In the genomic region with DNA sequence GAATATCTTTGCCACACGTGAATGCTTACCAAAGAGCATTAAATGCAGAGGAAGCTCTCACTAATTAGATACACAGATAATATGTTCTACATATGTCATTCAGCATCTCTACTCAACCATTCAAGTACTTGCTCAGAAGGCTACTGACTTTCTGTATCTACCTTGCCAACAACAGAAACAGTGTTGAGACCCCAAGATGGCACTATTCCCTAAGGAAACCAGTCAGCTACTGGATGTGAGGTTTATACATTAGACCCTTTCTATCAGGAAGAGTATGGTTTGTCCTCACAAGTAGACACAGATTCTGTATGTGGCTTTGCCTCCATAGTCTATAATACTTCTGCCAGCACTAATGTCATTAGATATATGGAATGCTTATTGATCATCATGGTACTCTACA, we compare ENCODE assay signal across 15 cellular contexts.
DNase-seq lines count a peak whose midpoint lies in the region; ATAC-seq and TF ChIP-seq lines count a peak whose summit lies in the region.
"Had no signal": no experiment of that assay in that cellular context is flagged by ENCODE, and none has a peak within 500 bp of the region (broad histone marks: within the 10 kb centered on the region; RNA-seq: fewer than 3 reads in every experiment).

No MANE protein-coding gene starts in this region.

- no peaks in the 10 kb centered on the region for H3K4me1 ChIP-seq in breast epithelium
- H3K4me1 ChIP-seq: esophagus squamous epithelium had no signal

- no peaks in the 10 kb centered on the region for H3K4me1 Mint-ChIP-seq in MCF 10A (ENCODE audit: insufficient read depth, unreplicated experiment)

- no peaks in the 10 kb centered on the region for H3K27me3 Mint-ChIP-seq in MCF 10A (ENCODE audit: insufficient read depth, unreplicated experiment)

- peak; percentile 19 for TF ChIP-seq CTCF in MCF 10A (IDR thresholded peaks at IDR 0.05; ENCODE audit: unreplicated experiment)
- TF ChIP-seq CTCF in breast epithelium (IDR thresholded peaks at IDR 0.05) = no peak
- no peak for TF ChIP-seq CTCF in epithelial cell of esophagus (IDR thresholded peaks at IDR 0.05; ENCODE audit: insufficient read depth, low read depth, low read length, missing control alignments)

- H3K27ac ChIP-seq in breast epithelium = no peak overlapping the region
- H3K27ac ChIP-seq: esophagus squamous epithelium had no signal

- no peak overlapping the region for H3K27ac Mint-ChIP-seq in MCF 10A (ENCODE audit: low read depth, unreplicated experiment)
- H3K27ac Mint-ChIP-seq: HFFc6 had no signal

- no peak for ATAC-seq in GM21723 (IDR thresholded peaks at IDR 0.05; ENCODE audit: unreplicated experiment)
- no peak for ATAC-seq in HG02678 (IDR thresholded peaks at IDR 0.05; ENCODE audit: unreplicated experiment)
- ATAC-seq: left colon, Panc1 had no signal

- H3K4me3 ChIP-seq in breast epithelium (no peak overlapping the region), epithelial cell of esophagus (ENCODE audit: low read length) (no peak overlapping the region)
- H3K4me3 ChIP-seq: esophagus squamous epithelium had no signal

- DNase-seq in MCF 10A (ENCODE audit: unreplicated experiment) (peak; percentile 33), breast epithelium (ENCODE audit: low spot score in 2 of 2) (no peak), NCI-H69 (lab: John Stamatoyannopoulos, UW) (peak; percentile 15), epithelial cell of esophagus (ENCODE audit: low read depth) (peak; percentile 26), smooth muscle cell of the brain vasculature (ENCODE audit: low read depth, low spot score) (peak; percentile 31), occipital lobe (lab: John Stamatoyannopoulos, UW) (no peak)
- DNase-seq: activated CD8-positive, alpha-beta memory T cell treated with anti-CD3 and anti-CD28 coated beads, Interleukin-2, amount 50 U/mL, for 4 hours; esophagus squamous epithelium; HFFc6; left colon; NCI-H1048; stimulated activated CD4-positive, alpha-beta T cell treated with anti-CD3 and anti-CD28 coated beads, Interleukin-2, amount 100 ng/mL, for 48 hours had no signal

- CTCF ChIA-PET in MCF 10A (lab: Yijun Ruan, JAX) = interaction anchor here (0.6 to 0.8 kb wide), 3 partner anchors 218 to 290 kb away, joined by 4 read pairs; no protein-coding TSS in a partner anchor

- no TSS peak for BruUV-seq in MCF 10A (replicated peaks; lab: Mats Ljungman, UMichigan)

- TF ChIP-seq POLR2A in breast epithelium (IDR thresholded peaks at IDR 0.05) = no peak

- no peaks in the 10 kb centered on the region for H3K27me3 ChIP-seq in breast epithelium
- H3K27me3 ChIP-seq: esophagus squamous epithelium had no signal

- H3K9me3 Mint-ChIP-seq in MCF 10A (ENCODE audit: unreplicated experiment) = peaks cover under 1% of the 10 kb centered on the region

- intact Hi-C loops in MCF 10A (cut with micrococcal nuclease) (loop anchor here (2.0 to 5.0 kb wide), 2 partner anchors 213 to 290 kb away; no protein-coding TSS in a partner anchor), breast epithelium (cut with DNase I; ENCODE audit: low total_unique reads) (no loop called here)

- POLR2A ChIA-PET in MCF 10A (lab: Yijun Ruan, JAX) = no interaction called here

- no peaks in the 10 kb centered on the region for H3K36me3 ChIP-seq in breast epithelium
- H3K36me3 ChIP-seq: esophagus squamous epithelium had no signal

- H3K36me3 Mint-ChIP-seq in MCF 10A (ENCODE audit: insufficient read depth, unreplicated experiment) = no peaks in the 10 kb centered on the region

- peaks cover 0 to 22% of the 10 kb centered on the region in 2 donors for H3K9me3 ChIP-seq in breast epithelium
- H3K9me3 ChIP-seq: esophagus squamous epithelium had no signal

- no peak overlapping the region for H3K4me3 Mint-ChIP-seq in MCF 10A (ENCODE audit: unreplicated experiment)
- H3K4me3 Mint-ChIP-seq: HFFc6 had no signal

Comparison
In these comparisons a context has a peak if more than half of its experiments do, and no peak if none do; other contexts are left out.
1. DNase-seq: peak in MCF 10A (single experiment), NCI-H69 (single experiment), epithelial cell of esophagus (single experiment) and smooth muscle cell of the brain vasculature (single experiment); none in breast epithelium (0 of 2) and occipital lobe (single experiment).